In genomic region chr9:84315278-84315877, GRCh38 we compare ENCODE assay signal across 8 cellular contexts. TPM values are rescaled to one million over a fixed set of nuclear protein-coding genes. Genes with fewer than 3 reads are reported as not detected.
DNase-seq lines count a peak whose midpoint lies in the region; ATAC-seq and TF ChIP-seq lines count a peak whose summit lies in the region.

No MANE protein-coding gene starts in this region.

- intact Hi-C loops in CD4-positive, alpha-beta memory T cell (cut with micrococcal nuclease) = loop anchor here (1.0 to 10.0 kb wide), 6 partner anchors 23 to 393 kb away; partner anchors contain the start of gene KIF27

- peaks cover 4% of the 10 kb centered on the region for H3K4me1 ChIP-seq in CD4-positive, alpha-beta memory T cell (ENCODE audit: insufficient read depth, low read length)

- H3K4me3 ChIP-seq in CD4-positive, alpha-beta memory T cell (ENCODE audit: low read length in 2 of 2) = no peak overlapping the region
- H3K4me3 ChIP-seq in WI38 (ENCODE audit: low read depth, low read length) = no peak overlapping the region

- H3K9me3 ChIP-seq in CD4-positive, alpha-beta memory T cell (ENCODE audit: control insufficient read depth in 1 of 2, low read length in 2 of 2) = no peaks in the 10 kb centered on the region

- ATAC-seq in GM21723 (IDR thresholded peaks at IDR 0.05; ENCODE audit: unreplicated experiment) (peak; percentile 80), GM21825 (IDR thresholded peaks at IDR 0.05; ENCODE audit: unreplicated experiment) (no peak)

- DNase-seq in CD4-positive, alpha-beta memory T cell = peak in 4 of 5 donors; percentile 36 to 48 (median 44)
- DNase-seq in NCI-H2029 treated with DMSO at 0.1 percent for 48 hours (lab: John Stamatoyannopoulos, UW) (peak; percentile 42), cerebellar cortex (ENCODE audit: low spot score) (peak; percentile 67), left kidney (ENCODE audit: low read depth, low spot score) (peak; percentile 87)
- peak; percentile 32 to 50 for DNase-seq in stimulated activated CD4-positive, alpha-beta T cell treated with anti-CD3 and anti-CD28 coated beads, Interleukin-4, amount 100 ng/mL, for 4 hours

- no peaks in the 10 kb centered on the region for H3K9me3 Mint-ChIP-seq in CD4-positive, alpha-beta memory T cell

- H3K27me3 ChIP-seq in CD4-positive, alpha-beta memory T cell (ENCODE audit: insufficient read depth, low read length) = no peaks in the 10 kb centered on the region

- H3K36me3 Mint-ChIP-seq in CD4-positive, alpha-beta memory T cell = no peaks in the 10 kb centered on the region

- CTCF ChIA-PET in CD4-positive, alpha-beta memory T cell (lab: Charles Lee; ENCODE audit: partially characterized antibody) = interaction anchor here (1.0 to 4.3 kb wide), 10 partner anchors 11 to 623 kb away, joined by 3 to 25 read pairs (median 8); no protein-coding TSS in a partner anchor

- TF ChIP-seq CTCF in WI38 (IDR thresholded peaks at IDR 0.05; ENCODE audit: low read depth, low read length) = peak; percentile 70

- no peaks in the 10 kb centered on the region for H3K27me3 Mint-ChIP-seq in CD4-positive, alpha-beta memory T cell

- H3K36me3 ChIP-seq in CD4-positive, alpha-beta memory T cell (ENCODE audit: insufficient read depth, low read length) = no peaks in the 10 kb centered on the region

- peaks cover 0 to 2% (median 0%) of the 10 kb centered on the region in 4 donors for H3K4me1 Mint-ChIP-seq in CD4-positive, alpha-beta memory T cell

- POLR2A ChIA-PET in CD4-positive, alpha-beta memory T cell (lab: Charles Lee; ENCODE audit: partially characterized antibody) = interaction anchor here (0.6 kb wide), 1 partner anchor 394 kb away, joined by 3 read pairs; the partner anchor contains the start of gene KIF27

- peak overlapping the region in 1 of 8 donors; percentile 26 for H3K4me3 Mint-ChIP-seq in CD4-positive, alpha-beta memory T cell

- no peak overlapping the region for H3K27ac ChIP-seq in CD4-positive, alpha-beta memory T cell (ENCODE audit: low read depth, low read length)

- H3K27ac Mint-ChIP-seq in CD4-positive, alpha-beta memory T cell = peak overlapping the region in 1 of 7 donors; percentile 31

RNA-seq across cellular contexts. Expression of gene SLC28A3, which starts 25.2 kb away (rescaled TPM):
- not detected for total RNA-seq in CD4-positive, alpha-beta memory T cell
- not detected for polyA plus RNA-seq in CD4-positive, alpha-beta memory T cell
